Comparison of ENCODE assay signal across 19 cellular contexts in genomic region chr10:32072025-32072787, GRCh38. TPM values are rescaled to one million over a fixed set of nuclear protein-coding genes. Genes with fewer than 3 reads are reported as not detected.
DNase-seq lines count a peak whose midpoint lies in the region; ATAC-seq and TF ChIP-seq lines count a peak whose summit lies in the region.
"Had no signal": no experiment of that assay in that cellular context is flagged by ENCODE, and none has a peak within 500 bp of the region (broad histone marks: within the 10 kb centered on the region; RNA-seq: fewer than 3 reads in every experiment).

No MANE protein-coding gene starts in this region.

- H3K9ac ChIP-seq in HUES48 (ENCODE audit: low read depth, low read length) (0 out of 2 replicates have a peak overlapping the region, but pooled peaks have one; percentile 4), endodermal cell (ENCODE audit: extremely low read depth, low read length, poor library complexity, severe bottlenecking) (no peak overlapping the region), smooth muscle cell (ENCODE audit: low read depth) (no peak overlapping the region)
- H3K9ac ChIP-seq: SK-N-SH had no signal

- peak overlapping the region; percentile 46 for H2AFZ ChIP-seq in smooth muscle cell (ENCODE audit: low read depth)

- H3K27ac ChIP-seq in HUES48 (ENCODE audit: low read depth, low read length), result no peak overlapping the region
- H3K27ac ChIP-seq in endodermal cell (ENCODE audit: low read depth, low read length), result no peak overlapping the region
- no peak overlapping the region for H3K27ac ChIP-seq in lower lobe of right lung
- no peak overlapping the region for H3K27ac ChIP-seq in smooth muscle cell (ENCODE audit: low read depth)

- no peak for TF ChIP-seq CTCF in endodermal cell (conservative IDR thresholded peaks at IDR 0.05)
- TF ChIP-seq CTCF in lower lobe of right lung (IDR thresholded peaks at IDR 0.05), result no peak
- TF ChIP-seq CTCF in smooth muscle cell (IDR thresholded peaks at IDR 0.05; ENCODE audit: borderline replicate concordance, insufficient read depth, poor library complexity, severe bottlenecking), result no peak

- H3K27me3 ChIP-seq in HUES48 (ENCODE audit: control insufficient read depth, insufficient read depth, low read length) (peaks cover 11% of the 10 kb centered on the region; the same call in 1 of the 2 replicates), endodermal cell (ENCODE audit: control insufficient read depth, insufficient read depth, low read length, poor library complexity, severe bottlenecking) (no peaks in the 10 kb centered on the region), lower lobe of right lung (ENCODE audit: low read depth) (no peaks in the 10 kb centered on the region), smooth muscle cell (ENCODE audit: low read depth) (no peaks in the 10 kb centered on the region)

- peak overlapping the region; percentile 83 for H3K27ac Mint-ChIP-seq in endodermal cell

- no peaks in the 10 kb centered on the region for H3K9me3 ChIP-seq in HUES48 (ENCODE audit: control insufficient read depth, insufficient read depth, low read length)
- H3K9me3 ChIP-seq in endodermal cell (ENCODE audit: control insufficient read depth, low read length), result no peaks in the 10 kb centered on the region
- no peaks in the 10 kb centered on the region for H3K9me3 ChIP-seq in lower lobe of right lung
- no peaks in the 10 kb centered on the region for H3K9me3 ChIP-seq in smooth muscle cell (replicated peaks; ENCODE audit: low read depth)
- H3K9me3 ChIP-seq: SK-N-SH had no signal

- no peak overlapping the region for H3K4me3 Mint-ChIP-seq in endodermal cell
- H3K4me3 Mint-ChIP-seq: CD8-positive, alpha-beta memory T cell had no signal

- H3K4me1 ChIP-seq in HUES48 (ENCODE audit: control insufficient read depth, insufficient read depth, low read length) (peaks cover 10% of the 10 kb centered on the region), endodermal cell (ENCODE audit: control insufficient read depth, insufficient read depth, low read length) (peaks cover 8% of the 10 kb centered on the region), lower lobe of right lung (no peaks in the 10 kb centered on the region), smooth muscle cell (ENCODE audit: low read depth) (no peaks in the 10 kb centered on the region)

- H3K4me3 ChIP-seq in HUES48 (ENCODE audit: low read depth, low read length) (no peak overlapping the region), endodermal cell (ENCODE audit: low read length) (no peak overlapping the region), lower lobe of right lung (no peak overlapping the region), smooth muscle cell (no peak overlapping the region)

- WGBS in endodermal cell (ENCODE audit: insufficient coverage in 1 of 2, insufficient read length in 1 of 2), 2 experiments, result 20 to 66% methylated on average over 1 to 7 of the region's 7 CpGs
- WGBS in smooth muscle cell (ENCODE audit: low lambda C conversion rate), result 66% methylated on average over 7 of the region's 7 CpGs

- no peaks in the 10 kb centered on the region for H3K9me3 Mint-ChIP-seq in endodermal cell
- H3K9me3 Mint-ChIP-seq: CD8-positive, alpha-beta memory T cell had no signal

- peaks cover 14% of the 10 kb centered on the region for H3K4me1 Mint-ChIP-seq in endodermal cell
- H3K4me1 Mint-ChIP-seq: CD8-positive, alpha-beta memory T cell had no signal

- no peaks in the 10 kb centered on the region for H3K36me3 Mint-ChIP-seq in endodermal cell (ENCODE audit: low read depth)
- H3K36me3 Mint-ChIP-seq: CD8-positive, alpha-beta memory T cell had no signal

- intact Hi-C loops in lower lobe of right lung (cut with DNase I), result no loop called here

- no peak overlapping the region for H3K4me2 ChIP-seq in smooth muscle cell
- H3K4me2 ChIP-seq: SK-N-SH had no signal

- H3K79me2 ChIP-seq in smooth muscle cell (ENCODE audit: low read depth), result no peaks in the 10 kb centered on the region

- no peaks in the 10 kb centered on the region for H3K27me3 Mint-ChIP-seq in endodermal cell (ENCODE audit: insufficient read depth)

- ATAC-seq in lower lobe of right lung, result peak; percentile 47 to 90
- ATAC-seq: PC-3 had no signal

- H4K20me1 ChIP-seq in smooth muscle cell (ENCODE audit: low read depth), result no peaks in the 10 kb centered on the region

- no peaks in the 10 kb centered on the region for H3K36me3 ChIP-seq in HUES48 (ENCODE audit: control insufficient read depth, insufficient read depth, low read length)
- H3K36me3 ChIP-seq in endodermal cell (ENCODE audit: control insufficient read depth, insufficient read depth, low read length), result no peaks in the 10 kb centered on the region
- H3K36me3 ChIP-seq in lower lobe of right lung, result no peaks in the 10 kb centered on the region
- H3K36me3 ChIP-seq in smooth muscle cell (ENCODE audit: low read depth), result no peaks in the 10 kb centered on the region

- no peaks in the 10 kb centered on the region for H3F3A ChIP-seq in smooth muscle cell (ENCODE audit: low read depth)

- DNase-seq in endodermal cell (peak; percentile 70), lower lobe of right lung (no peak), smooth muscle cell (lab: John Stamatoyannopoulos, UW; ENCODE audit: unreplicated experiment) (no peak), ecto neural progenitor cell (ENCODE audit: low spot score) (no peak), NCI-H1105 (lab: John Stamatoyannopoulos, UW) (no peak), COR-L47 (lab: John Stamatoyannopoulos, UW) (no peak)
- DNase-seq: ACHN; C1 segment of cervical spinal cord; CD8-positive, alpha-beta memory T cell; DMS79; NCI-H1436; NCI-H1930; NCI-H345; NCI-H524 treated with DMSO at 0.1 percent for 48 hours; PC-3; RPMI8226; SHP77 treated with DMSO at 0.1 percent for 48 hours; SK-N-SH had no signal

RNA-seq across cellular contexts. Expression of gene KIF5B, which starts 16.0 kb away (rescaled TPM):
- total RNA-seq in endodermal cell (100 to 1,000 TPM in 1 of 2 donors, 10 to 100 TPM in 1; 90.8 to 104 TPM), lower lobe of right lung (92.9 TPM), smooth muscle cell (164 and 198 TPM in 2 replicates)
- polyA plus RNA-seq in endodermal cell (2013, experiment 1 of 2), result 120 TPM
- polyA plus RNA-seq in endodermal cell (2013, experiment 2 of 2), result 126 TPM
- 74.2 and 82.2 TPM in 2 replicates for polyA plus RNA-seq in smooth muscle cell
